11 cellular contexts compared by ENCODE assay signal in genomic region chr15:92666780-92667179, GRCh38. TPM values are rescaled to one million over a fixed set of nuclear protein-coding genes. Genes with fewer than 3 reads are reported as not detected.
DNase-seq lines count a peak whose midpoint lies in the region; ATAC-seq and TF ChIP-seq lines count a peak whose summit lies in the region.
"Had no signal": no experiment of that assay in that cellular context is flagged by ENCODE, and none has a peak within 500 bp of the region (broad histone marks: within the 10 kb centered on the region; RNA-seq: fewer than 3 reads in every experiment).

No MANE protein-coding gene starts in this region.

- no peak overlapping the region for H2BK120ac ChIP-seq in mesendoderm (ENCODE audit: low read depth, low read length)

- peak overlapping the region; percentile 52 for H2BK5ac ChIP-seq in mesendoderm (ENCODE audit: low read length)

- H3K9ac ChIP-seq in mesendoderm (ENCODE audit: low read length): peak overlapping the region; percentile 5

- no peak overlapping the region for H4K8ac ChIP-seq in mesendoderm (ENCODE audit: low read depth, low read length)

- no peaks in the 10 kb centered on the region for H3K79me1 ChIP-seq in mesendoderm (ENCODE audit: low read length)

- no peak for TF ChIP-seq POLR2A in esophagus squamous epithelium (IDR thresholded peaks at IDR 0.05)

- no peak overlapping the region for H3K4me3 ChIP-seq in esophagus squamous epithelium
- no peak overlapping the region for H3K4me3 ChIP-seq in mesendoderm (ENCODE audit: low read length)

- H3K36me3 ChIP-seq in esophagus squamous epithelium (no peaks in the 10 kb centered on the region), mesendoderm (ENCODE audit: control insufficient read depth, insufficient read depth, low read length) (no peaks in the 10 kb centered on the region)

- H3K4me1 ChIP-seq in esophagus squamous epithelium (peaks cover 5 to 40% (median 19%) of the 10 kb centered on the region in 3 donors), mesendoderm (ENCODE audit: control insufficient read depth, low read depth, low read length) (peaks cover 25% of the 10 kb centered on the region)

- no peak overlapping the region for H3K4me2 ChIP-seq in mesendoderm (ENCODE audit: low read length)

- no peak for TF ChIP-seq CTCF in esophagus squamous epithelium (IDR thresholded peaks at IDR 0.05)

- H3K18ac ChIP-seq in mesendoderm (ENCODE audit: low read length): peak overlapping the region; percentile 35

- H3K27me3 ChIP-seq in esophagus squamous epithelium (no peaks in the 10 kb centered on the region), mesendoderm (ENCODE audit: insufficient read depth, low read length, poor library complexity) (no peaks in the 10 kb centered on the region)

- intact Hi-C loops in esophagus squamous epithelium (cut with DNase I): no loop called here

- peak overlapping the region; percentile 84 for H3K56ac ChIP-seq in mesendoderm (ENCODE audit: low read length)

- no peak overlapping the region for H2AK5ac ChIP-seq in mesendoderm (ENCODE audit: low read length)

- H3K27ac ChIP-seq in esophagus squamous epithelium (peak overlapping the region; percentile 4 to 81 (median 71)), mesendoderm (ENCODE audit: low read depth, low read length) (no peak overlapping the region)

- no peaks in the 10 kb centered on the region for H3K9me3 ChIP-seq in esophagus squamous epithelium

- no peak for ATAC-seq in GM18909 (IDR thresholded peaks at IDR 0.05; ENCODE audit: poor library complexity, unreplicated experiment)
- ATAC-seq: effector memory CD8-positive, alpha-beta T cell had no signal

- DNase-seq in NCI-H345 (lab: John Stamatoyannopoulos, UW) (peak; percentile 27), NCI-H345 treated with DMSO at 0.1 percent for 48 hours (lab: John Stamatoyannopoulos, UW; ENCODE audit: unreplicated experiment) (no peak), esophagus squamous epithelium (lab: John Stamatoyannopoulos, UW) (no peak), mesendoderm (no peak), ureter (ENCODE audit: low spot score) (peak; percentile 57), SKM-1 treated with dmso at 0.1 percent for 144 hours (lab: John Stamatoyannopoulos, UW; ENCODE audit: unreplicated experiment) (no peak)
- DNase-seq in activated CD4-positive, CD25-positive, alpha-beta regulatory T cell treated with anti-CD3 and anti-CD28 coated beads, Interleukin-2, amount 50 U/mL, for 72 hours: no peak
- DNase-seq: activated naive CD8-positive, alpha-beta T cell treated with anti-CD3 and anti-CD28 coated beads, Interleukin-2, amount 10 ng/mL, durations not matched to agents 7 days and 5 days; effector memory CD8-positive, alpha-beta T cell; HFFc6 had no signal

- H4K5ac ChIP-seq in mesendoderm (ENCODE audit: low read length): no peak overlapping the region

- 67 to 84% methylated on average over 6 to 10 of the region's 10 CpGs for WGBS in esophagus squamous epithelium, 2 donors
- WGBS in mesendoderm (ENCODE audit: extremely low coverage, insufficient coverage, low lambda C conversion rate): no CpG with 5 or more reads among the region's 10 CpGs

- peak overlapping the region; percentile 81 for H3K4ac ChIP-seq in mesendoderm (ENCODE audit: low read depth, low read length)

- no peak overlapping the region for H2BK15ac ChIP-seq in mesendoderm (replicated peaks; ENCODE audit: low read depth)

- H3K79me2 ChIP-seq in mesendoderm (ENCODE audit: control insufficient read depth, insufficient read depth, low read length): no peaks in the 10 kb centered on the region

- no peak overlapping the region for H3K23ac ChIP-seq in mesendoderm (ENCODE audit: low read length)

RNA-seq across cellular contexts. Expression of gene FAM174B, which starts 11.2 kb away (rescaled TPM):
- total RNA-seq in esophagus squamous epithelium (10 to 100 TPM in 1 of 4 donors, 1 to 10 TPM in 3; 1.4 to 11.7 (median 4.2) TPM), ureter (208 TPM)
- 75.6 TPM for polyA plus RNA-seq in mesendoderm (2013, experiment 1 of 2)
- 71.2 TPM for polyA plus RNA-seq in mesendoderm (2013, experiment 2 of 2)

Comparison
In these comparisons a context has a peak if more than half of its experiments do, and no peak if none do; other contexts are left out.
1. DNase-seq: peak in NCI-H345 (single experiment) and ureter (single experiment); none in NCI-H345 treated with DMSO at 0.1 percent for 48 hours (single experiment), esophagus squamous epithelium (single experiment), mesendoderm (single experiment), activated CD4-positive, CD25-positive, alpha-beta regulatory T cell treated with anti-CD3 and anti-CD28 coated beads, Interleukin-2, amount 50 U/mL, for 72 hours (single experiment) and SKM-1 treated with dmso at 0.1 percent for 144 hours (single experiment).
2. RNA of gene FAM174B, which starts 11.2 kb away (total RNA-seq): 208 TPM in ureter (single experiment); 1.4 to 11.7 TPM in esophagus squamous epithelium; every median in the first group is over 10 times any median in the second.